In the genomic region with DNA sequence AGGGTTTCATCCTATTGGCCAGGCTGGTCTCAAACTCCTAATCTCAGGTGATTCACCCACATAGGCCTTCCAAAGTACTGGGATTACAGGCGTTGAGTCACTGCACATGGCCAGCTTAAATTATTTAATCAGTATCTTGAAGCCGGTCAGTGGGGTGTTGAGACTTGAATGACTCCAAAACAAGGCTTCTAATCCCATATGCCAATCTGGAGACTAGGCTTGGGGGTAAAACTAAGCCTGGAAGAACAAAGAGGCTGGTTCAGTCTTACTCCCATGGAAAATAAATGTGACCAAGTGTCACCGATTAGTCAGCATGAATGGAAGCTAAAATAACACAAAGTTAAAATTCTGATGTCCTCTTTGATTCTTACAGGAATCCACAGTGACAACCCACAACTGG, we compare ENCODE assay signal across 20 cellular contexts.
DNase-seq lines count a peak whose midpoint lies in the region; ATAC-seq and TF ChIP-seq lines count a peak whose summit lies in the region.
"Had no signal": no experiment of that assay in that cellular context is flagged by ENCODE, and none has a peak within 500 bp of the region (broad histone marks: within the 10 kb centered on the region; RNA-seq: fewer than 3 reads in every experiment).

No MANE protein-coding gene starts in this region.

- H3K4me1 ChIP-seq in stomach smooth muscle (ENCODE audit: control insufficient read depth, insufficient read depth, low read length) (peaks cover 46% of the 10 kb centered on the region), GM23338 (ENCODE audit: insufficient read depth) (peaks cover 31% of the 10 kb centered on the region)

- no peak for DNase-seq in activated CD8-positive, alpha-beta T cell treated with anti-CD3 and anti-CD28 coated beads for 36 hours
- no peak for DNase-seq in activated CD8-positive, alpha-beta T cell treated with anti-CD3 and anti-CD28 coated beads, Interleukin-2, amount 10 ng/mL, durations not matched to agents 7 days and 5 days
- DNase-seq in RPMI7951 (ENCODE audit: low read depth) (peak; percentile 34), foreskin melanocyte (peak; percentile 64), GM23338 (ENCODE audit: low spot score) (no peak), medulla oblongata (ENCODE audit: extremely low spot score) (no peak), islet precursor cell (no peak)
- DNase-seq: activated CD8-positive, alpha-beta memory T cell treated with anti-CD3 and anti-CD28 coated beads for 24 hours; activated effector memory CD4-positive, alpha-beta T cell treated with anti-CD3 and anti-CD28 coated beads, Interleukin-2, amount 50 U/mL, for 16 hours; body of pancreas; heart left ventricle; KG1; NCI-H1105; ovary; small intestine; upper lobe of left lung had no signal

- ATAC-seq in activated CD8-positive, alpha-beta T cell treated with anti-CD3 and anti-CD28 coated beads for 36 hours: no peak
- ATAC-seq in activated CD8-positive, alpha-beta T cell treated with anti-CD3 and anti-CD28 coated beads, Interleukin-2, amount 10 ng/mL, durations not matched to agents 7 days and 5 days: no peak
- no peak for ATAC-seq in GM23338
- ATAC-seq: body of pancreas; heart left ventricle; stimulated activated effector memory CD8-positive, alpha-beta T cell treated with anti-CD3 and anti-CD28 coated beads, Interleukin-12 subunit alpha, Interleukin-12 subunit beta, amount 100 ng/mL, for 72 hours had no signal

- H2AFZ ChIP-seq in GM23338: no peak overlapping the region

- H3K79me2 ChIP-seq in GM23338 (replicated peaks; ENCODE audit: insufficient read depth): 0 out of 2 replicates have a peak, but pooled peaks cover 8% of the 10 kb centered on the region

- peaks cover 0 to 3% of the 10 kb centered on the region in 2 donors for H3K36me3 ChIP-seq in stomach smooth muscle (ENCODE audit: control insufficient read depth in 2 of 2, insufficient read depth in 2 of 2, low read length in 2 of 2)
- no peaks in the 10 kb centered on the region for H3K36me3 ChIP-seq in GM23338 (ENCODE audit: insufficient read depth)
- H3K36me3 ChIP-seq: heart left ventricle, ovary, upper lobe of left lung had no signal

- TF ChIP-seq CTCF in activated CD8-positive, alpha-beta T cell treated with anti-CD3 and anti-CD28 coated beads for 36 hours (IDR thresholded peaks at IDR 0.05): no peak
- TF ChIP-seq CTCF in GM23338 (conservative IDR thresholded peaks at IDR 0.05; ENCODE audit: low read depth in 2 of 2): no peak

- no peaks in the 10 kb centered on the region for H3K9me3 Mint-ChIP-seq in activated CD8-positive, alpha-beta T cell treated with anti-CD3 and anti-CD28 coated beads for 36 hours
- H3K9me3 Mint-ChIP-seq in activated CD8-positive, alpha-beta T cell treated with anti-CD3 and anti-CD28 coated beads, Interleukin-2, amount 10 ng/mL, durations not matched to agents 7 days and 5 days (ENCODE audit: insufficient read depth): no peaks in the 10 kb centered on the region
- no peaks in the 10 kb centered on the region for H3K9me3 Mint-ChIP-seq in GM23338
- H3K9me3 Mint-ChIP-seq: stimulated activated effector memory CD8-positive, alpha-beta T cell treated with anti-CD3 and anti-CD28 coated beads, Interleukin-12 subunit alpha, Interleukin-12 subunit beta, amount 100 ng/mL, for 72 hours had no signal

- no peaks in the 10 kb centered on the region for H3F3A ChIP-seq in GM23338 (replicated peaks; ENCODE audit: low read depth)

- peak overlapping the region; percentile 79 for H3K27ac Mint-ChIP-seq in activated CD8-positive, alpha-beta T cell treated with anti-CD3 and anti-CD28 coated beads for 36 hours
- no peak overlapping the region for H3K27ac Mint-ChIP-seq in activated CD8-positive, alpha-beta T cell treated with anti-CD3 and anti-CD28 coated beads, Interleukin-2, amount 10 ng/mL, durations not matched to agents 7 days and 5 days
- no peak overlapping the region for H3K27ac Mint-ChIP-seq in GM23338

- intact Hi-C loops in activated CD8-positive, alpha-beta T cell treated with anti-CD3 and anti-CD28 coated beads for 36 hours (cut with micrococcal nuclease): no loop called here

- H3K9ac ChIP-seq in stomach smooth muscle (ENCODE audit: low read length in 2 of 2): no peak overlapping the region

- no peaks in the 10 kb centered on the region for H3K9me3 ChIP-seq in stomach smooth muscle (ENCODE audit: control insufficient read depth in 2 of 2, low read length in 2 of 2)
- H3K9me3 ChIP-seq: body of pancreas, heart left ventricle, ovary, upper lobe of left lung had no signal

- no peaks in the 10 kb centered on the region for H4K20me1 ChIP-seq in GM23338 (replicated peaks; ENCODE audit: insufficient read depth)

- peaks cover 49% of the 10 kb centered on the region for H3K36me3 Mint-ChIP-seq in activated CD8-positive, alpha-beta T cell treated with anti-CD3 and anti-CD28 coated beads for 36 hours (ENCODE audit: low read depth)
- H3K36me3 Mint-ChIP-seq in activated CD8-positive, alpha-beta T cell treated with anti-CD3 and anti-CD28 coated beads, Interleukin-2, amount 10 ng/mL, durations not matched to agents 7 days and 5 days (ENCODE audit: low read depth): peaks cover 26% of the 10 kb centered on the region
- H3K36me3 Mint-ChIP-seq in GM23338 (ENCODE audit: low read depth): no peaks in the 10 kb centered on the region

- H3K4me1 Mint-ChIP-seq in activated CD8-positive, alpha-beta T cell treated with anti-CD3 and anti-CD28 coated beads for 36 hours (ENCODE audit: low read depth): peaks cover 96% of the 10 kb centered on the region
- peaks cover 73% of the 10 kb centered on the region for H3K4me1 Mint-ChIP-seq in activated CD8-positive, alpha-beta T cell treated with anti-CD3 and anti-CD28 coated beads, Interleukin-2, amount 10 ng/mL, durations not matched to agents 7 days and 5 days (ENCODE audit: low read depth)
- peaks cover 43% of the 10 kb centered on the region for H3K4me1 Mint-ChIP-seq in GM23338

- H3K4me3 ChIP-seq in stomach smooth muscle (ENCODE audit: low read length in 2 of 2): no peak overlapping the region
- H3K4me3 ChIP-seq in GM23338: no peak overlapping the region
- H3K4me3 ChIP-seq: body of pancreas, heart left ventricle, ovary, upper lobe of left lung had no signal

- no peak overlapping the region for H3K4me2 ChIP-seq in GM23338

- POLR2A ChIA-PET in activated CD8-positive, alpha-beta T cell treated with anti-CD3 and anti-CD28 coated beads for 36 hours (lab: Charles Lee): interaction anchor here (1.5 kb wide), 1 partner anchor 12 kb away, joined by 4 read pairs; no protein-coding TSS in a partner anchor
- POLR2A ChIA-PET in activated CD8-positive, alpha-beta T cell treated with anti-CD3 and anti-CD28 coated beads, Interleukin-2, amount 10 ng/mL, durations not matched to agents 7 days and 5 days (lab: Charles Lee): no interaction called here

- H3K4me3 Mint-ChIP-seq in activated CD8-positive, alpha-beta T cell treated with anti-CD3 and anti-CD28 coated beads for 36 hours: no peak overlapping the region
- H3K4me3 Mint-ChIP-seq in activated CD8-positive, alpha-beta T cell treated with anti-CD3 and anti-CD28 coated beads, Interleukin-2, amount 10 ng/mL, durations not matched to agents 7 days and 5 days: no peak overlapping the region
- H3K4me3 Mint-ChIP-seq in GM23338: no peak overlapping the region
- H3K4me3 Mint-ChIP-seq: stimulated activated effector memory CD8-positive, alpha-beta T cell treated with anti-CD3 and anti-CD28 coated beads, Interleukin-12 subunit alpha, Interleukin-12 subunit beta, amount 100 ng/mL, for 72 hours had no signal

- H3K27ac ChIP-seq in stomach smooth muscle (ENCODE audit: low read length): peak overlapping the region; percentile 41
- no peak overlapping the region for H3K27ac ChIP-seq in GM23338 (ENCODE audit: low read depth)
- H3K27ac ChIP-seq: body of pancreas, C4-2B, ovary, RWPE1, upper lobe of left lung had no signal

- no peaks in the 10 kb centered on the region for H3K27me3 Mint-ChIP-seq in activated CD8-positive, alpha-beta T cell treated with anti-CD3 and anti-CD28 coated beads for 36 hours
- no peaks in the 10 kb centered on the region for H3K27me3 Mint-ChIP-seq in activated CD8-positive, alpha-beta T cell treated with anti-CD3 and anti-CD28 coated beads, Interleukin-2, amount 10 ng/mL, durations not matched to agents 7 days and 5 days (ENCODE audit: low read depth)
- H3K27me3 Mint-ChIP-seq in GM23338 (ENCODE audit: insufficient read depth, low read depth, poor library complexity): no peaks in the 10 kb centered on the region

- no peaks in the 10 kb centered on the region for H3K9me2 ChIP-seq in GM23338 (ENCODE audit: insufficient read depth)

- no peaks in the 10 kb centered on the region for H3K27me3 ChIP-seq in stomach smooth muscle (ENCODE audit: control insufficient read depth in 1 of 2, insufficient read depth in 2 of 2, low read length in 2 of 2)
- H3K27me3 ChIP-seq in GM23338 (ENCODE audit: insufficient read depth): no peaks in the 10 kb centered on the region
- H3K27me3 ChIP-seq: body of pancreas, heart left ventricle, ovary, upper lobe of left lung had no signal

- CTCF ChIA-PET in activated CD8-positive, alpha-beta T cell treated with anti-CD3 and anti-CD28 coated beads for 36 hours (lab: Charles Lee): interaction anchor here (1.6 kb wide), 1 partner anchor 9 kb away, joined by 5 read pairs; no protein-coding TSS in a partner anchor
- CTCF ChIA-PET in activated CD8-positive, alpha-beta T cell treated with anti-CD3 and anti-CD28 coated beads, Interleukin-2, amount 10 ng/mL, durations not matched to agents 7 days and 5 days (lab: Charles Lee): no interaction called here

TF ChIP-seq in GM23338, 12 proteins besides CTCF, POLR2A, EP300 and RAD21 (continues in another document):
- TF ChIP-seq JUNB (IDR thresholded peaks at IDR 0.05; ENCODE audit: unreplicated experiment): no peak

Comparison
In these comparisons a context has a peak if more than half of its experiments do, and no peak if none do; other contexts are left out.
1. DNase-seq: peak in RPMI7951 (single experiment) and foreskin melanocyte (single experiment); none in activated CD8-positive, alpha-beta T cell treated with anti-CD3 and anti-CD28 coated beads for 36 hours (single experiment), activated CD8-positive, alpha-beta T cell treated with anti-CD3 and anti-CD28 coated beads, Interleukin-2, amount 10 ng/mL, durations not matched to agents 7 days and 5 days (single experiment), GM23338 (single experiment), medulla oblongata (single experiment) and islet precursor cell (single experiment).